8 cellular contexts compared by ENCODE assay signal in the genomic region with DNA sequence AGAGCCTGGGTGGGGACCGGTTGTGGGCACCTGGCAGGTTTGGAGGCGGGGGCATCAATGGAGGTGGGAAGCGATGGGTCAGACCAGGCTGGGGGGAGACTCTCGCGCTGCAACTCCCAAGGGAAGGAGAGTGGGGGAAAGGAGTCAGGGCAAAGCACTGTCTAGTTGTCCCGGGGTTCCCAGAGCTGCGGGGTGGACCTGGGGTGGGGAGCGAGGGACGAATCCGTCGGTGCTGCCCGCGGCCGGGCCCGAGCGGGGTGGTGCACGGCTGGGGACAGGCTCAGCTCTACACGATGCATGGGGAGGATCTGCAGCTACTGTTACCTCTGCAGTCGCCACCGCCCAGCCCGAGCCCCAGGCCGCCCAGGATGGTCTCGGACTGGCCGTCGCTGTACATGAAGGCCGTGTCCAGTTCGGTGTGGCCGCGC. TPM values are rescaled to one million over a fixed set of nuclear protein-coding genes. Genes with fewer than 3 reads are reported as not detected.
DNase-seq lines count a peak whose midpoint lies in the region; ATAC-seq lines count a peak whose summit lies in the region.

No MANE protein-coding gene starts in this region.

- peak overlapping the region; percentile 38 for H3K27ac ChIP-seq in right cardiac atrium (ENCODE audit: low read length)

- H3K9ac ChIP-seq in skeletal muscle satellite cell (ENCODE audit: low read depth, low read length) = peak overlapping the region; percentile 98

- no peaks in the 10 kb centered on the region for H3K4me1 ChIP-seq in right cardiac atrium (ENCODE audit: control insufficient read depth, insufficient read depth, low read length)
- H3K4me1 ChIP-seq in skeletal muscle satellite cell (ENCODE audit: control insufficient read depth, insufficient read depth, low read length) = peaks cover 57% of the 10 kb centered on the region

- H3K36me3 Mint-ChIP-seq in activated T-cell treated with anti-CD3 and anti-CD28 coated beads, Interleukin-2, amount 50 U/mL, for 72 hours (ENCODE audit: insufficient read depth in 2 of 2) = peaks cover 4 to 6% of the 10 kb centered on the region in 2 donors

- H3K9me3 ChIP-seq in right cardiac atrium (ENCODE audit: control insufficient read depth, low read length) (no peaks in the 10 kb centered on the region), skeletal muscle satellite cell (replicated peaks; ENCODE audit: low read length) (no peaks in the 10 kb centered on the region)

- ATAC-seq in HG03378 (IDR thresholded peaks at IDR 0.05; ENCODE audit: unreplicated experiment) (peak; percentile 5), right cardiac atrium (peak; percentile 11 to 28)
- ATAC-seq in activated T-cell treated with anti-CD3 and anti-CD28 coated beads, Interleukin-2, amount 50 U/mL, for 72 hours (replicated peaks in 1 of 2) = peak; percentile 28 to 32

- peak overlapping the region; percentile 92 for H3K4me2 ChIP-seq in skeletal muscle satellite cell (ENCODE audit: low read length)

- H3K27me3 Mint-ChIP-seq in activated T-cell treated with anti-CD3 and anti-CD28 coated beads, Interleukin-2, amount 50 U/mL, for 72 hours (ENCODE audit: low read depth) = no peaks in the 10 kb centered on the region

- H3K27ac Mint-ChIP-seq in activated T-cell treated with anti-CD3 and anti-CD28 coated beads, Interleukin-2, amount 50 U/mL, for 72 hours = peak overlapping the region; percentile 54

- no peaks in the 10 kb centered on the region for H3K9me3 Mint-ChIP-seq in activated T-cell treated with anti-CD3 and anti-CD28 coated beads, Interleukin-2, amount 50 U/mL, for 72 hours

- peaks cover 26% of the 10 kb centered on the region for H3K36me3 ChIP-seq in skeletal muscle satellite cell (ENCODE audit: insufficient read depth, low read length)

- intact Hi-C loops in right cardiac atrium (cut with DNase I) = no loop called here

- H3K4me3 ChIP-seq in right cardiac atrium (ENCODE audit: low read length) (peak overlapping the region; percentile 56), skeletal muscle satellite cell (ENCODE audit: low read length) (peak overlapping the region; percentile 91)

- peaks cover 49% of the 10 kb centered on the region for H3K4me1 Mint-ChIP-seq in activated T-cell treated with anti-CD3 and anti-CD28 coated beads, Interleukin-2, amount 50 U/mL, for 72 hours (ENCODE audit: low read depth)

- DNase-seq in DMS79 treated with DMSO at 0.1 percent for 48 hours (lab: John Stamatoyannopoulos, UW) (peak; percentile 55), DMS79 (lab: John Stamatoyannopoulos, UW) (no peak), right cardiac atrium (peak in 1 of 3 donors; percentile 37), DMS53 treated with DMSO at 0.1 percent for 48 hours (lab: John Stamatoyannopoulos, UW; ENCODE audit: unreplicated experiment) (no peak), MV-4-11 (lab: John Stamatoyannopoulos, UW) (no peak)
- peak in 1 of 2 donors; percentile 27 for DNase-seq in activated T-cell treated with anti-CD3 and anti-CD28 coated beads, Interleukin-2, amount 50 U/mL, for 72 hours

- H3K4me3 Mint-ChIP-seq in activated T-cell treated with anti-CD3 and anti-CD28 coated beads, Interleukin-2, amount 50 U/mL, for 72 hours = peak overlapping the region; percentile 88 to 94

- 1% methylated on average over 29 of the region's 29 CpGs for WGBS in right cardiac atrium

- H3K27me3 ChIP-seq in right cardiac atrium (ENCODE audit: control insufficient read depth, insufficient read depth) = no peaks in the 10 kb centered on the region
- H3K27me3 ChIP-seq in skeletal muscle satellite cell (ENCODE audit: control insufficient read depth, insufficient read depth, low read length) = no peaks in the 10 kb centered on the region

RNA-seq across cellular contexts. Expression of a gene that starts 0.4 kb away (rescaled TPM):
- 10 to 100 TPM; 31.8 to 41.7 TPM for total RNA-seq in activated T-cell treated with anti-CD3 and anti-CD28 coated beads, Interleukin-2, amount 50 U/mL, for 72 hours
- total RNA-seq in right cardiac atrium = 10 to 100 TPM; 29.7 to 41.9 (median 40.0) TPM
- 25.9 TPM for polyA plus RNA-seq in right cardiac atrium
- 57.5 and 62.5 TPM in 2 replicates for total RNA-seq in skeletal muscle satellite cell (2012; rRNA removed)

RNA-seq across cellular contexts. Expression of a gene that starts 0.6 kb away (rescaled TPM):
- total RNA-seq in activated T-cell treated with anti-CD3 and anti-CD28 coated beads, Interleukin-2, amount 50 U/mL, for 72 hours = 10 to 100 TPM in 1 of 2 donors, 1 to 10 TPM in 1; 9.5 to 10.5 TPM
- total RNA-seq in right cardiac atrium = 1 to 10 TPM; 6.6 to 7.3 (median 7.2) TPM
- 9.2 TPM for polyA plus RNA-seq in right cardiac atrium
- total RNA-seq in skeletal muscle satellite cell (2012; rRNA removed) = 15.5 and 19.0 TPM in 2 replicates

RNA-seq across cellular contexts. Expression of a gene that starts 22.9 kb away (rescaled TPM):
- total RNA-seq in activated T-cell treated with anti-CD3 and anti-CD28 coated beads, Interleukin-2, amount 50 U/mL, for 72 hours = under 1 TPM; 0.35 to 0.46 TPM
- total RNA-seq in right cardiac atrium = under 1 TPM in 3 of 4 donors, not detected in 1; 0.17 to 0.26 (median 0.22) TPM
- polyA plus RNA-seq in right cardiac atrium = 0.20 TPM
- 0.51 and 0.87 TPM in 2 replicates for total RNA-seq in skeletal muscle satellite cell (2012; rRNA removed)

RNA-seq across cellular contexts. Expression of a gene that starts 59.9 kb away (rescaled TPM):
- 10 to 100 TPM; 43.7 to 52.7 TPM for total RNA-seq in activated T-cell treated with anti-CD3 and anti-CD28 coated beads, Interleukin-2, amount 50 U/mL, for 72 hours
- 10 to 100 TPM; 10.1 to 21.1 (median 12.1) TPM for total RNA-seq in right cardiac atrium
- polyA plus RNA-seq in right cardiac atrium = 14.8 TPM
- total RNA-seq in skeletal muscle satellite cell (2012; rRNA removed) = 41.1 and 45.1 TPM in 2 replicates
